ENCODE assay signal across 1 cellular context in genomic region chr12:47828008-47828966, GRCh38.
TF ChIP-seq lines count a peak whose summit lies in the region.

No MANE protein-coding gene starts in this region.

TF ChIP-seq in IMR-90, 13 proteins besides CTCF, POLR2A, EP300 and RAD21 (continued from another document):
- TF ChIP-seq MXI1 (IDR thresholded peaks at IDR 0.05; ENCODE audit: borderline replicate concordance, low read depth, low read length) (no peak), USF2 (IDR thresholded peaks at IDR 0.05; ENCODE audit: low read depth, low read length) (no peak), MAFK (IDR thresholded peaks at IDR 0.05; ENCODE audit: low read depth, low read length) (no peak), NFE2L2 (IDR thresholded peaks at IDR 0.05; ENCODE audit: low read depth, low read length) (no peak), ELK1 (IDR thresholded peaks at IDR 0.05; ENCODE audit: borderline replicate concordance, low read depth, low read length) (no peak), RCOR1 (IDR thresholded peaks at IDR 0.05; ENCODE audit: insufficient replicate concordance, low read length) (no peak), BHLHE40 (IDR thresholded peaks at IDR 0.05; ENCODE audit: low read depth, low read length) (no peak), RFX5 (IDR thresholded peaks at IDR 0.05; ENCODE audit: low read depth, low read length) (no peak), CHD1 (IDR thresholded peaks at IDR 0.05; ENCODE audit: low read depth, low read length) (no peak)
